Comparison of ENCODE assay signal across 8 cellular contexts in genomic region chr6:158283304-158284005, GRCh38. TPM values are rescaled to one million over a fixed set of nuclear protein-coding genes. Genes with fewer than 3 reads are reported as not detected.
DNase-seq lines count a peak whose midpoint lies in the region; ATAC-seq lines count a peak whose summit lies in the region.

No MANE protein-coding gene starts in this region.

- peaks cover 0 to 1% (median 0%) of the 10 kb centered on the region in 3 donors for H3K27me3 Mint-ChIP-seq in immature natural killer cell (ENCODE audit: low read depth in 3 of 3)

- H3K36me3 ChIP-seq in H7 (replicated peaks; ENCODE audit: control insufficient read depth, insufficient read depth, low read length): no peaks in the 10 kb centered on the region; the same call in 1 of the 2 replicates
- H3K36me3 ChIP-seq in adipocyte (ENCODE audit: control insufficient read depth, insufficient read depth, low read length, severe bottlenecking): no peaks in the 10 kb centered on the region

- H3K4me3 Mint-ChIP-seq in immature natural killer cell: no peak overlapping the region

- ATAC-seq in HG03378 (IDR thresholded peaks at IDR 0.05; ENCODE audit: unreplicated experiment): no peak

- H3K27ac Mint-ChIP-seq in immature natural killer cell: peak overlapping the region; percentile 17 to 73 (median 57)

- peaks cover 24% of the 10 kb centered on the region for H3K4me1 ChIP-seq in adipocyte (ENCODE audit: control insufficient read depth, insufficient read depth, low read length)

- H3K27me3 ChIP-seq in H7 (ENCODE audit: control insufficient read depth, insufficient read depth, low read length): no peaks in the 10 kb centered on the region
- H3K27me3 ChIP-seq in adipocyte (replicated peaks; ENCODE audit: control insufficient read depth, insufficient read depth, low read length): no peaks in the 10 kb centered on the region

- no peaks in the 10 kb centered on the region for H3K9me3 ChIP-seq in adipocyte (ENCODE audit: control insufficient read depth, low read length)

- no peak overlapping the region for H3K9ac ChIP-seq in adipocyte (ENCODE audit: low read length)

- H3K4me3 ChIP-seq in H7 (ENCODE audit: insufficient read depth, low read depth, low read length) (no peak overlapping the region), adipocyte (ENCODE audit: low read length) (no peak overlapping the region)

- peaks cover 33 to 50% of the 10 kb centered on the region in 2 donors for H3K4me1 Mint-ChIP-seq in immature natural killer cell

- H3K36me3 Mint-ChIP-seq in immature natural killer cell: peaks cover 0 to 4% (median 3%) of the 10 kb centered on the region in 3 donors

- DNase-seq in AG08395 (ENCODE audit: low spot score) (peak; percentile 36), H7 (peak; percentile 68), adipocyte (ENCODE audit: low read depth) (peak; percentile 53), immature natural killer cell (no peak), cerebellum (ENCODE audit: low spot score) (no peak), HT-29 (ENCODE audit: low spot score) (no peak)
- no peak for DNase-seq in activated CD8-positive, alpha-beta memory T cell treated with anti-CD3 and anti-CD28 coated beads for 24 hours

- H3K9me3 Mint-ChIP-seq in immature natural killer cell: no peaks in the 10 kb centered on the region

RNA-seq across cellular contexts. Expression of gene TULP4, which starts 28.8 kb away (rescaled TPM):
- total RNA-seq in H7 (2014; rRNA removed; shearing (Covaris generic)): 31.4 and 40.1 TPM in 2 replicates
- polyA plus RNA-seq in immature natural killer cell: 10 to 100 TPM; 19.0 to 46.9 (median 22.2) TPM
- total RNA-seq in cerebellum: 474 TPM
- 31.1 and 39.5 TPM in 2 replicates for total RNA-seq in HT-29 (2014; rRNA removed; shearing (Covaris generic))

Comparison
In these comparisons a context has a peak if more than half of its experiments do, and no peak if none do; other contexts are left out.
1. DNase-seq: peak in AG08395 (single experiment), H7 (single experiment) and adipocyte (single experiment); none in immature natural killer cell (0 of 3), cerebellum (single experiment), HT-29 (single experiment) and activated CD8-positive, alpha-beta memory T cell treated with anti-CD3 and anti-CD28 coated beads for 24 hours (single experiment).
2. RNA of gene TULP4, which starts 28.8 kb away (total RNA-seq): 474 TPM in cerebellum (single experiment); 31.4 to 40.1 TPM in H7 and 31.1 to 39.5 TPM in HT-29; every median in the first group is over 10 times any median in the second.